ENCODE assay signal across 16 cellular contexts in genomic region chr1:8898425-8898824, GRCh38. TPM values are rescaled to one million over a fixed set of nuclear protein-coding genes. Genes with fewer than 3 reads are reported as not detected.
DNase-seq lines count a peak whose midpoint lies in the region; ATAC-seq, FAIRE-seq and TF ChIP-seq lines count a peak whose summit lies in the region.
"Not testable (repeated sequence)": the region's sequence is repeated elsewhere in the genome, so short reads cannot be mapped to it uniquely, and the experiment has no call there.
"Had no signal": no experiment of that assay in that cellular context is flagged by ENCODE, and none has a peak within 500 bp of the region (broad histone marks: within the 10 kb centered on the region; RNA-seq: fewer than 3 reads in every experiment).

No MANE protein-coding gene starts in this region.

- not testable (repeated sequence) for H4K20me1 ChIP-seq in HepG2 (ENCODE audit: insufficient read depth, low read length)

- ATAC-seq in WTC11; activated CD8-positive, alpha-beta T cell treated with anti-CD3 and anti-CD28 coated beads for 36 hours; activated T-helper 17 cell treated with anti-CD3 and anti-CD28 coated beads, Interleukin-2, amount 50 U/mL, for 72 hours (replicated peaks); HepG2: not testable (repeated sequence)

- peaks cover 7 to 28% (median 18%) of the 10 kb centered on the region in 4 donors for H3K4me1 Mint-ChIP-seq in CD4-positive, alpha-beta memory T cell
- H3K4me1 Mint-ChIP-seq in WTC11 = not testable (repeated sequence)
- H3K4me1 Mint-ChIP-seq in activated CD8-positive, alpha-beta T cell treated with anti-CD3 and anti-CD28 coated beads for 36 hours (ENCODE audit: low read depth) = peaks cover 45% of the 10 kb centered on the region
- peaks cover 16% of the 10 kb centered on the region for H3K4me1 Mint-ChIP-seq in activated T-helper 17 cell treated with anti-CD3 and anti-CD28 coated beads, Interleukin-2, amount 50 U/mL, for 72 hours
- H3K4me1 Mint-ChIP-seq in activated naive CD8-positive, alpha-beta T cell (ENCODE audit: low read depth) = peaks cover 47% of the 10 kb centered on the region
- H3K4me1 Mint-ChIP-seq in stimulated activated naive CD8-positive, alpha-beta T cell treated with anti-CD3 and anti-CD28 coated beads, Interleukin-15, Interleukin-2, amounts not matched to agents 100 ng/mL and 50 ng/mL, for 24 hours (ENCODE audit: low read depth) = peaks cover 57% of the 10 kb centered on the region

- not testable (repeated sequence) for H3K9me3 ChIP-seq in CD4-positive, alpha-beta memory T cell (ENCODE audit: control insufficient read depth in 1 of 2, low read length in 2 of 2); HepG2 (ENCODE audit: low read length)

- intact Hi-C loops in CD4-positive, alpha-beta memory T cell (cut with micrococcal nuclease); HepG2 (cut with micrococcal nuclease; ENCODE audit: unreplicated experiment): not testable (repeated sequence)
- intact Hi-C loops in activated CD8-positive, alpha-beta T cell treated with anti-CD3 and anti-CD28 coated beads for 36 hours (cut with micrococcal nuclease) = loop anchor here (2.0 kb wide), 1 partner anchor 20 kb away; the partner anchor contains the start of gene ENO1

- in situ Hi-C loops in HepG2 (cut with HindIII; ENCODE audit: extremely low pct_ligation_motif_present, low pct_unique_long_range_greater_than_20kb) = not testable (repeated sequence)

- FAIRE-seq in HepG2 (lab: Jason Lieb, UNC) = not testable (repeated sequence)

- H2AFZ ChIP-seq in HepG2 (ENCODE audit: low read length) = not testable (repeated sequence)

- H3K9ac ChIP-seq in HepG2 (ENCODE audit: insufficient read depth, low read depth, low read length) = not testable (repeated sequence)

- not testable (repeated sequence) for H3K36me3 Mint-ChIP-seq in CD4-positive, alpha-beta memory T cell; WTC11; activated naive CD8-positive, alpha-beta T cell
- H3K36me3 Mint-ChIP-seq in activated CD8-positive, alpha-beta T cell treated with anti-CD3 and anti-CD28 coated beads for 36 hours (ENCODE audit: low read depth) = peaks cover 21% of the 10 kb centered on the region
- peaks cover 16% of the 10 kb centered on the region for H3K36me3 Mint-ChIP-seq in activated T-helper 17 cell treated with anti-CD3 and anti-CD28 coated beads, Interleukin-2, amount 50 U/mL, for 72 hours (ENCODE audit: low read depth)
- peaks cover 14% of the 10 kb centered on the region for H3K36me3 Mint-ChIP-seq in stimulated activated naive CD8-positive, alpha-beta T cell treated with anti-CD3 and anti-CD28 coated beads, Interleukin-15, Interleukin-2, amounts not matched to agents 100 ng/mL and 50 ng/mL, for 24 hours (ENCODE audit: low read depth)

- not testable (repeated sequence) for BruUV-seq in HepG2 (replicated peaks; lab: Mats Ljungman, UMichigan)

- not testable (repeated sequence) for TF ChIP-seq RAD21 in HepG2 (CRISPR knock-in tag; IDR thresholded peaks at IDR 0.05)

- H3K4me2 ChIP-seq in HepG2 (ENCODE audit: low read depth, low read length) = not testable (repeated sequence)

- not testable (repeated sequence) for H3K36me3 ChIP-seq in CD4-positive, alpha-beta memory T cell (ENCODE audit: insufficient read depth, low read length); HepG2 (replicated peaks in 1 of 2; ENCODE audit: control insufficient read depth in 1 of 2, insufficient read depth in 2 of 2, low read length in 2 of 2)

- H3K27ac Mint-ChIP-seq in CD4-positive, alpha-beta memory T cell = peak overlapping the region in 6 of 7 donors; percentile 29 to 97 (median 84)
- H3K27ac Mint-ChIP-seq in WTC11 = not testable (repeated sequence)
- peak overlapping the region; percentile 97 for H3K27ac Mint-ChIP-seq in activated CD8-positive, alpha-beta T cell treated with anti-CD3 and anti-CD28 coated beads for 36 hours
- H3K27ac Mint-ChIP-seq in activated T-helper 17 cell treated with anti-CD3 and anti-CD28 coated beads, Interleukin-2, amount 50 U/mL, for 72 hours = peak overlapping the region; percentile 98
- peak overlapping the region; percentile 98 for H3K27ac Mint-ChIP-seq in activated naive CD8-positive, alpha-beta T cell
- peak overlapping the region; percentile 97 for H3K27ac Mint-ChIP-seq in stimulated activated naive CD8-positive, alpha-beta T cell treated with anti-CD3 and anti-CD28 coated beads, Interleukin-15, Interleukin-2, amounts not matched to agents 100 ng/mL and 50 ng/mL, for 24 hours

- not testable (repeated sequence) for H3K9me3 Mint-ChIP-seq in CD4-positive, alpha-beta memory T cell; activated CD8-positive, alpha-beta T cell treated with anti-CD3 and anti-CD28 coated beads for 36 hours; activated T-helper 17 cell treated with anti-CD3 and anti-CD28 coated beads, Interleukin-2, amount 50 U/mL, for 72 hours; activated naive CD8-positive, alpha-beta T cell (ENCODE audit: low read depth); stimulated activated naive CD8-positive, alpha-beta T cell treated with anti-CD3 and anti-CD28 coated beads, Interleukin-15, Interleukin-2, amounts not matched to agents 100 ng/mL and 50 ng/mL, for 24 hours
- peaks cover 11% of the 10 kb centered on the region for H3K9me3 Mint-ChIP-seq in WTC11

- H3K27me3 Mint-ChIP-seq in CD4-positive, alpha-beta memory T cell; WTC11 (ENCODE audit: low read depth); activated CD8-positive, alpha-beta T cell treated with anti-CD3 and anti-CD28 coated beads for 36 hours; activated T-helper 17 cell treated with anti-CD3 and anti-CD28 coated beads, Interleukin-2, amount 50 U/mL, for 72 hours; activated naive CD8-positive, alpha-beta T cell; stimulated activated naive CD8-positive, alpha-beta T cell treated with anti-CD3 and anti-CD28 coated beads, Interleukin-15, Interleukin-2, amounts not matched to agents 100 ng/mL and 50 ng/mL, for 24 hours: not testable (repeated sequence)

- H3K4me1 ChIP-seq in CD4-positive, alpha-beta memory T cell (ENCODE audit: insufficient read depth, low read length) = peaks cover 24% of the 10 kb centered on the region
- peaks cover 54% of the 10 kb centered on the region for H3K4me1 ChIP-seq in HepG2 (ENCODE audit: insufficient read depth, low read length)

- H3K79me2 ChIP-seq in HepG2 (ENCODE audit: insufficient read depth, low read length) = not testable (repeated sequence)

- H3K4me3 ChIP-seq in CD4-positive, alpha-beta memory T cell (ENCODE audit: low read length in 2 of 2); HepG2 (replicated peaks in 1 of 3; ENCODE audit: insufficient read depth in 1 of 3, low read depth in 2 of 3, low read length in 3 of 3): not testable (repeated sequence)

- H3K4me3 Mint-ChIP-seq in CD4-positive, alpha-beta memory T cell = peak overlapping the region in 3 of 8 donors; percentile 39 to 47 (median 40)
- H3K4me3 Mint-ChIP-seq in WTC11; stimulated activated naive CD8-positive, alpha-beta T cell treated with anti-CD3 and anti-CD28 coated beads, Interleukin-15, Interleukin-2, amounts not matched to agents 100 ng/mL and 50 ng/mL, for 24 hours: not testable (repeated sequence)
- H3K4me3 Mint-ChIP-seq in activated CD8-positive, alpha-beta T cell treated with anti-CD3 and anti-CD28 coated beads for 36 hours = peak overlapping the region; percentile 28
- H3K4me3 Mint-ChIP-seq in activated T-helper 17 cell treated with anti-CD3 and anti-CD28 coated beads, Interleukin-2, amount 50 U/mL, for 72 hours = peak overlapping the region; percentile 88
- H3K4me3 Mint-ChIP-seq in activated naive CD8-positive, alpha-beta T cell = peak overlapping the region; percentile 57

- POLR2A ChIA-PET in CD4-positive, alpha-beta memory T cell (lab: Charles Lee; ENCODE audit: partially characterized antibody) = interaction anchor here (1.0 to 1.1 kb wide), 2 partner anchors 12 to 36 kb away, joined by 3 read pairs; no protein-coding TSS in a partner anchor
- POLR2A ChIA-PET in RWPE1 (lab: Yijun Ruan, JAX; ENCODE audit: low non-redundant PET); WTC11 (lab: Charles Lee): not testable (repeated sequence)
- POLR2A ChIA-PET in activated CD8-positive, alpha-beta T cell treated with anti-CD3 and anti-CD28 coated beads for 36 hours (lab: Charles Lee) = interaction anchor here (0.8 to 5.0 kb wide), 11 partner anchors 9 to 89 kb away, joined by 3 to 53 read pairs (median 4); partner anchors contain the start of gene ENO1
- POLR2A ChIA-PET in HepG2 (lab: Yijun Ruan, JAX) = interaction anchor here (3.7 kb wide), 1 partner anchor 19 kb away, joined by 20 read pairs; the partner anchor contains the start of gene ENO1

- TF ChIP-seq EP300 in HepG2 (IDR thresholded peaks at IDR 0.05; ENCODE audit: low read depth in 2 of 2, low read length in 2 of 2); HepG2 (CRISPR knock-in tag; IDR thresholded peaks at IDR 0.05; ENCODE audit: borderline replicate concordance): not testable (repeated sequence)

- H3K27ac ChIP-seq in CD4-positive, alpha-beta memory T cell (ENCODE audit: low read depth, low read length); HepG2 (ENCODE audit: extremely low read length, insufficient read depth, low read length): not testable (repeated sequence)
- H3K27ac ChIP-seq in RWPE1 = peak overlapping the region; percentile 91; the same call in 1 of the 2 replicates

- not testable (repeated sequence) for TF ChIP-seq CTCF in RWPE1 (conservative IDR thresholded peaks at IDR 0.05; ENCODE audit: low read depth); WTC11 (IDR thresholded peaks at IDR 0.05); activated CD8-positive, alpha-beta T cell treated with anti-CD3 and anti-CD28 coated beads for 36 hours (IDR thresholded peaks at IDR 0.05); HepG2 (CRISPR knock-in tag; IDR thresholded peaks at IDR 0.05)

- DNase-seq in CD4-positive, alpha-beta memory T cell; RWPE1 (ENCODE audit: low spot score); WTC11 (ENCODE audit: low spot score); HepG2 (ENCODE audit: low spot score): not testable (repeated sequence)
- peak; percentile 34 for DNase-seq in activated CD8-positive, alpha-beta T cell treated with anti-CD3 and anti-CD28 coated beads for 36 hours

- CTCF ChIA-PET in CD4-positive, alpha-beta memory T cell (lab: Charles Lee; ENCODE audit: partially characterized antibody) = interaction anchor here (1.0 to 1.8 kb wide), 3 partner anchors 37 to 91 kb away, joined by 3 to 6 read pairs (median 3); no protein-coding TSS in a partner anchor
- CTCF ChIA-PET in RWPE1 (lab: Yijun Ruan, JAX); WTC11 (lab: Charles Lee); HepG2 (lab: Yijun Ruan, JAX; ENCODE audit: low intra/inter-chr PET ratio, low total read pairs): not testable (repeated sequence)
- CTCF ChIA-PET in activated CD8-positive, alpha-beta T cell treated with anti-CD3 and anti-CD28 coated beads for 36 hours (lab: Charles Lee) = interaction anchor here (1.2 to 1.4 kb wide), 3 partner anchors 19 to 106 kb away, joined by 3 to 5 read pairs (median 5); no protein-coding TSS in a partner anchor

- TF ChIP-seq POLR2A in HepG2 (IDR thresholded peaks at IDR 0.05; ENCODE audit: insufficient read depth in 1 of 2, low read depth in 2 of 2, low read length in 2 of 2) = not testable (repeated sequence)

- H3K27me3 ChIP-seq in CD4-positive, alpha-beta memory T cell (ENCODE audit: insufficient read depth, low read length); HepG2 (ENCODE audit: control insufficient read depth in 1 of 2, insufficient read depth in 2 of 2, low read length in 2 of 2): not testable (repeated sequence)

- WGBS in HepG2 (ENCODE audit: low lambda C conversion rate) = 80% methylated on average over 5 of the region's 5 CpGs

RNA-seq across cellular contexts. Expression of gene ENO1, which starts 19.9 kb away (rescaled TPM):
- 100 to 1,000 TPM; 291 to 305 TPM for total RNA-seq in CD4-positive, alpha-beta memory T cell
- polyA plus RNA-seq in CD4-positive, alpha-beta memory T cell = 1,000 to 10,000 TPM; 1,071 to 1,157 TPM
- total RNA-seq in WTC11 (2021) = 1,978 to 2,328 TPM (median 2,316 TPM) in 3 replicates
- total RNA-seq in activated CD8-positive, alpha-beta T cell treated with anti-CD3 and anti-CD28 coated beads for 36 hours = 1,000 to 10,000 TPM; 4,199 to 4,245 TPM
- 1,000 to 10,000 TPM; 3,460 to 3,623 TPM for total RNA-seq in activated T-helper 17 cell treated with anti-CD3 and anti-CD28 coated beads, Interleukin-2, amount 50 U/mL, for 72 hours
- total RNA-seq in HepG2 (2016; rRNA removed; fragmentation: Illumina TruSeq; extraction: Trizol) = 1,559 and 2,216 TPM in 2 replicates
- total RNA-seq in HepG2 (2016; cell fraction: cytosol; rRNA removed; fragmentation: Illumina TruSeq; extraction: Trizol; ENCODE audit: low read depth) = 233 and 251 TPM in 2 replicates
- 1,559 and 2,270 TPM in 2 replicates for total RNA-seq in HepG2 (2016; cell fraction: insoluble cytoplasmic fraction; rRNA removed; fragmentation: Illumina TruSeq; extraction: Trizol)
- total RNA-seq in HepG2 (2016; cell fraction: membrane; rRNA removed; fragmentation: Illumina TruSeq; extraction: Trizol) = 352 and 366 TPM in 2 replicates
- total RNA-seq in HepG2 (2016; cell fraction: nucleus; rRNA removed; fragmentation: Illumina TruSeq; extraction: Trizol) = 647 and 688 TPM in 2 replicates
- polyA plus RNA-seq in HepG2 (2011; rRNA removed) = 2,835 and 3,103 TPM in 2 replicates
- 2,814 and 3,536 TPM in 2 replicates for polyA plus RNA-seq in HepG2 (2011; cell fraction: cytosol; rRNA removed)
- 1,312 and 1,364 TPM in 2 replicates for polyA plus RNA-seq in HepG2 (2011; cell fraction: nucleus; rRNA removed)
- 2,599 and 3,087 TPM in 2 replicates for polyA plus RNA-seq in HepG2 (2012)
- 244 and 257 TPM in 2 replicates for polyA plus RNA-seq in HepG2 (2016; cell fraction: cytosol; fragmentation: Illumina TruSeq; extraction: Trizol; ENCODE audit: low read depth)
- polyA plus RNA-seq in HepG2 (2016; cell fraction: insoluble cytoplasmic fraction; fragmentation: Illumina TruSeq; extraction: Trizol; ENCODE audit: low read depth) = 2,184 and 2,214 TPM in 2 replicates
- polyA plus RNA-seq in HepG2 (2016; cell fraction: membrane; fragmentation: Illumina TruSeq; extraction: Trizol; ENCODE audit: low read depth) = 258 and 284 TPM in 2 replicates
- polyA plus RNA-seq in HepG2 (2016; cell fraction: nucleus; fragmentation: Illumina TruSeq; extraction: Trizol; ENCODE audit: insufficient read depth, low read depth) = 796 and 841 TPM in 2 replicates
- polyA minus RNA-seq in HepG2 (2011; rRNA and poly(A)+ RNA removed; ENCODE audit: low replicate concordance) = 4,265 and 4,548 TPM in 2 replicates
- 2,231 and 2,479 TPM in 2 replicates for polyA minus RNA-seq in HepG2 (2011; cell fraction: cytosol; rRNA and poly(A)+ RNA removed)
- 525 and 715 TPM in 2 replicates for polyA minus RNA-seq in HepG2 (2011; cell fraction: nucleus; rRNA and poly(A)+ RNA removed)

RNA-seq across cellular contexts. Expression of gene CA6, which starts 47.2 kb away (rescaled TPM):
- not detected for total RNA-seq in CD4-positive, alpha-beta memory T cell
- polyA plus RNA-seq in CD4-positive, alpha-beta memory T cell = 1 to 10 TPM in 1 of 2 donors, under 1 TPM in 1; 0.35 to 2.5 TPM
- total RNA-seq in WTC11 (2021) (0.11 TPM in 1 of 3 replicates, not detected in the others), HepG2 (2016; rRNA removed; fragmentation: Illumina TruSeq; extraction: Trizol) (not detected in 2 replicates)
- 1 to 10 TPM; 3.5 to 3.9 TPM for total RNA-seq in activated CD8-positive, alpha-beta T cell treated with anti-CD3 and anti-CD28 coated beads for 36 hours
- 1 to 10 TPM in 1 of 2 donors, under 1 TPM in 1; 0.78 to 2.2 TPM for total RNA-seq in activated T-helper 17 cell treated with anti-CD3 and anti-CD28 coated beads, Interleukin-2, amount 50 U/mL, for 72 hours
- not detected in 2 replicates for total RNA-seq in HepG2 (2016; cell fraction: cytosol; rRNA removed; fragmentation: Illumina TruSeq; extraction: Trizol; ENCODE audit: low read depth)
- total RNA-seq in HepG2 (2016; cell fraction: insoluble cytoplasmic fraction; rRNA removed; fragmentation: Illumina TruSeq; extraction: Trizol) = not detected in 2 replicates
- total RNA-seq in HepG2 (2016; cell fraction: membrane; rRNA removed; fragmentation: Illumina TruSeq; extraction: Trizol) = not detected in 2 replicates
- total RNA-seq in HepG2 (2016; cell fraction: nucleus; rRNA removed; fragmentation: Illumina TruSeq; extraction: Trizol) = not detected in 2 replicates
- not detected in 2 replicates for polyA plus RNA-seq in HepG2 (2011; rRNA removed)
- not detected in 2 replicates for polyA plus RNA-seq in HepG2 (2011; cell fraction: cytosol; rRNA removed)
- not detected in 2 replicates for polyA plus RNA-seq in HepG2 (2011; cell fraction: nucleus; rRNA removed)
- not detected in 2 replicates for polyA plus RNA-seq in HepG2 (2012)
- not detected in 2 replicates for polyA plus RNA-seq in HepG2 (2016; cell fraction: cytosol; fragmentation: Illumina TruSeq; extraction: Trizol; ENCODE audit: low read depth)
- not detected in 2 replicates for polyA plus RNA-seq in HepG2 (2016; cell fraction: insoluble cytoplasmic fraction; fragmentation: Illumina TruSeq; extraction: Trizol; ENCODE audit: low read depth)
- polyA plus RNA-seq in HepG2 (2016; cell fraction: membrane; fragmentation: Illumina TruSeq; extraction: Trizol; ENCODE audit: low read depth) = not detected in 2 replicates
- not detected in 2 replicates for polyA plus RNA-seq in HepG2 (2016; cell fraction: nucleus; fragmentation: Illumina TruSeq; extraction: Trizol; ENCODE audit: insufficient read depth, low read depth)
- polyA minus RNA-seq in HepG2 (2011; rRNA and poly(A)+ RNA removed; ENCODE audit: low replicate concordance) = not detected in 2 replicates
- not detected in 2 replicates for polyA minus RNA-seq in HepG2 (2011; cell fraction: cytosol; rRNA and poly(A)+ RNA removed)
- polyA minus RNA-seq in HepG2 (2011; cell fraction: nucleus; rRNA and poly(A)+ RNA removed) = not detected in 2 replicates
- total RNA-seq: GM12878, GM23248, H9, HFFc6, HT1080, Right ventricle myocardium superior, RPMI7951, SJSA1 had no signal
- polyA plus RNA-seq: GM12878, GM23248 had no signal
